Comparison of ENCODE assay signal across 11 cellular contexts in the genomic region with DNA sequence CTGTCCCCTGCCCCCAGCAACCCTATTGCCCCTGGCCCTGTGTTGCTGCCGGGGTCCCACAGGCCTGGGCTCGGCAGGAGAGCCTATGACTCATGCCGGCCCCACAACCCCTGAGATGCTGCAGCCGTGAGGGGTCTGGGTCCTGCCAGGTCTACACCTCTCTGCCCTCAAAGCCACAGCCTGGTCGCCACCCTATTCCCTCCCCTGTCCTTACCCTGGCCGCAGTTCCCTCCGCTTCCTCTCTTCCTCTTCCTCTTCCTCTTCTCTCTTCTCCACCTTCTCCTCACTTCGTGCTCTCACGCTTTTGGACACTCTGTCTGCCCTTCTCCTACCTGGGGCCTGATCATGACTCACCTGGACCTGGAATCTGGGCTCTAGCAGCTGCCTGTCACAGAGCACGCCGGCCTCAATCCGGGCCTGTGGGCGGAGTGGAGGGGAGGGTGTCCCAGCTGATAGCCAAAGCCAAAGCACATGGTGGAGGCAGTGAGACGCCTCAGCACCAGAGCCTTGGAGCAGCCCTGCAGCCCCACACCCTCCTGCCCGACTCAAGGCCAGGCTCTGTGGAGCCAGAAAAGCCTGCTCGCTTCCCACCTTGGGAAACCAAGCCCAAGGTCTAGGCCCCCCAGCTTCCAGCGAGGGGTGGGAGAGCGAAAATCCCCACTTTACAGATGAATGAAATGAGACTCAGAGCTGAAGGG. TPM values are rescaled to one million over a fixed set of nuclear protein-coding genes. Genes with fewer than 3 reads are reported as not detected.
DNase-seq lines count a peak whose midpoint lies in the region; ATAC-seq and TF ChIP-seq lines count a peak whose summit lies in the region.
"Had no signal": no experiment of that assay in that cellular context is flagged by ENCODE, and none has a peak within 500 bp of the region (broad histone marks: within the 10 kb centered on the region; RNA-seq: fewer than 3 reads in every experiment).

No MANE protein-coding gene starts in this region.

- H3K79me2 ChIP-seq in MM.1S (ENCODE audit: low read length), result no peaks in the 10 kb centered on the region

- H3K4me3 Mint-ChIP-seq in dendritic cell treated with granulocyte-macrophage colony-stimulating factor and Interleukin-4, amounts not matched to agents 40 ng/mL and 50 ng/mL, for 4 days, result no peak overlapping the region

- H3K27ac Mint-ChIP-seq in dendritic cell treated with granulocyte-macrophage colony-stimulating factor and Interleukin-4, amounts not matched to agents 40 ng/mL and 50 ng/mL, for 4 days, result peak overlapping the region; percentile 36

- H4K20me1 ChIP-seq in MM.1S (ENCODE audit: insufficient read depth, low read length), result no peaks in the 10 kb centered on the region

- peak; percentile 35 for ATAC-seq in lung (ENCODE audit: insufficient read depth, low FRiP score)

- H3K27me3 ChIP-seq in lung (ENCODE audit: control insufficient read depth, insufficient read depth) (no peaks in the 10 kb centered on the region), MM.1S (replicated peaks; ENCODE audit: insufficient read depth, low read length) (no peaks in the 10 kb centered on the region)
- H3K27me3 ChIP-seq: upper lobe of left lung had no signal

- no peak overlapping the region for H2AFZ ChIP-seq in MM.1S (ENCODE audit: low read length)

- H3K36me3 Mint-ChIP-seq in dendritic cell treated with granulocyte-macrophage colony-stimulating factor and Interleukin-4, amounts not matched to agents 40 ng/mL and 50 ng/mL, for 4 days (ENCODE audit: low read depth), result no peaks in the 10 kb centered on the region

- peaks cover 3% of the 10 kb centered on the region for H3K27me3 Mint-ChIP-seq in dendritic cell treated with granulocyte-macrophage colony-stimulating factor and Interleukin-4, amounts not matched to agents 40 ng/mL and 50 ng/mL, for 4 days

- WGBS in lung, 2 donors, result 63 to 68% methylated on average over 17 to 18 of the region's 18 CpGs

- H3K4me1 Mint-ChIP-seq in dendritic cell treated with granulocyte-macrophage colony-stimulating factor and Interleukin-4, amounts not matched to agents 40 ng/mL and 50 ng/mL, for 4 days (ENCODE audit: low read depth), result peaks cover 71% of the 10 kb centered on the region

- H3K36me3 ChIP-seq in lung (ENCODE audit: control insufficient read depth in 2 of 2, insufficient read depth in 2 of 2, low read length in 2 of 2) (no peaks in the 10 kb centered on the region), MM.1S (replicated peaks; ENCODE audit: insufficient read depth, low read length) (no peaks in the 10 kb centered on the region)

- no peak overlapping the region for H3K9ac ChIP-seq in MM.1S (ENCODE audit: low read length)

- peak overlapping the region in 1 of 2 donors; percentile 13 for H3K27ac ChIP-seq in lung (ENCODE audit: low read depth in 1 of 2, low read length in 1 of 2)
- H3K27ac ChIP-seq in MM.1S (ENCODE audit: low read length), result no peak overlapping the region

- peak; percentile 24 for DNase-seq in activated CD8-positive, alpha-beta memory T cell treated with anti-CD3 and anti-CD28 coated beads for 24 hours
- no peak for DNase-seq in activated CD8-positive, alpha-beta memory T cell treated with anti-CD3 and anti-CD28 coated beads, Interleukin-2, amount 50 U/mL, for 4 hours
- DNase-seq in lung (ENCODE audit: low spot score) (peak; percentile 27), ureter (ENCODE audit: low spot score) (no peak), NOMO-1 (lab: John Stamatoyannopoulos, UW; ENCODE audit: unreplicated experiment in 2 of 2) (no peak), NCI-H2171 treated with DMSO at 0.1 percent for 48 hours (lab: John Stamatoyannopoulos, UW) (no peak), MM.1S (no peak)
- DNase-seq: amygdala, NCI-H2029 treated with DMSO at 0.1 percent for 48 hours had no signal

- no peaks in the 10 kb centered on the region for H3K9me3 Mint-ChIP-seq in dendritic cell treated with granulocyte-macrophage colony-stimulating factor and Interleukin-4, amounts not matched to agents 40 ng/mL and 50 ng/mL, for 4 days

- H3F3A ChIP-seq in MM.1S (ENCODE audit: insufficient read depth, low read length), result no peaks in the 10 kb centered on the region

- intact Hi-C loops in dendritic cell treated with granulocyte-macrophage colony-stimulating factor and Interleukin-4, amounts not matched to agents 40 ng/mL and 50 ng/mL, for 4 days (cut with micrococcal nuclease), result no loop called here

- H3K4me2 ChIP-seq in MM.1S (ENCODE audit: low read depth, low read length), result no peak overlapping the region

- H3K9me3 ChIP-seq in lung (ENCODE audit: control insufficient read depth in 2 of 2, insufficient read depth in 1 of 2, low read length in 1 of 2), result no peaks in the 10 kb centered on the region
- H3K9me3 ChIP-seq in MM.1S (replicated peaks; ENCODE audit: insufficient read depth, low read length), result no peaks in the 10 kb centered on the region
- H3K9me3 ChIP-seq: upper lobe of left lung had no signal

- H3K9me2 ChIP-seq in MM.1S (replicated peaks; ENCODE audit: insufficient read depth, low read length), result no peaks in the 10 kb centered on the region

- H3K4me3 ChIP-seq in lung, result no peak overlapping the region
- no peak overlapping the region for H3K4me3 ChIP-seq in MM.1S (ENCODE audit: low read length)
- H3K4me3 ChIP-seq: upper lobe of left lung had no signal

- peaks cover 0 to 6% of the 10 kb centered on the region in 2 donors for H3K4me1 ChIP-seq in lung (ENCODE audit: control insufficient read depth in 2 of 2, insufficient read depth in 2 of 2, low read length in 2 of 2)
- no peaks in the 10 kb centered on the region for H3K4me1 ChIP-seq in MM.1S (ENCODE audit: low read length)

- TF ChIP-seq CTCF in lung (IDR thresholded peaks at IDR 0.05; ENCODE audit: control extremely low read depth, extremely low read depth) (no peak), MM.1S (IDR thresholded peaks at IDR 0.05; ENCODE audit: low read length) (no peak)

RNA-seq across cellular contexts. Expression of gene CSF1R, which starts 26.8 kb away (rescaled TPM):
- total RNA-seq in lung (10 to 100 TPM; 29.1 to 52.3 TPM), ureter (16.9 TPM)
- polyA plus RNA-seq in lung, result 10 to 100 TPM; 13.0 to 65.0 TPM

RNA-seq across cellular contexts. Expression of gene PDGFRB, which starts 42.4 kb away (rescaled TPM):
- total RNA-seq in lung (100 to 1,000 TPM; 110 to 215 TPM), ureter (108 TPM)
- 10 to 100 TPM; 33.6 to 46.5 TPM for polyA plus RNA-seq in lung

RNA-seq across cellular contexts. Expression of gene CDX1, which starts 53.4 kb away (rescaled TPM):
- total RNA-seq in lung (under 1 TPM; 0.25 to 0.43 TPM), ureter (not detected)
- under 1 TPM; 0.09 to 0.28 TPM for polyA plus RNA-seq in lung

Comparison
In these comparisons a context has a peak if more than half of its experiments do, and no peak if none do; other contexts are left out.
1. DNase-seq: peak in activated CD8-positive, alpha-beta memory T cell treated with anti-CD3 and anti-CD28 coated beads for 24 hours (single experiment) and lung (single experiment); none in activated CD8-positive, alpha-beta memory T cell treated with anti-CD3 and anti-CD28 coated beads, Interleukin-2, amount 50 U/mL, for 4 hours (single experiment), ureter (single experiment), NOMO-1 (0 of 2), NCI-H2171 treated with DMSO at 0.1 percent for 48 hours (single experiment) and MM.1S (single experiment).